ENCODE assay signal across 8 cellular contexts in the genomic region with DNA sequence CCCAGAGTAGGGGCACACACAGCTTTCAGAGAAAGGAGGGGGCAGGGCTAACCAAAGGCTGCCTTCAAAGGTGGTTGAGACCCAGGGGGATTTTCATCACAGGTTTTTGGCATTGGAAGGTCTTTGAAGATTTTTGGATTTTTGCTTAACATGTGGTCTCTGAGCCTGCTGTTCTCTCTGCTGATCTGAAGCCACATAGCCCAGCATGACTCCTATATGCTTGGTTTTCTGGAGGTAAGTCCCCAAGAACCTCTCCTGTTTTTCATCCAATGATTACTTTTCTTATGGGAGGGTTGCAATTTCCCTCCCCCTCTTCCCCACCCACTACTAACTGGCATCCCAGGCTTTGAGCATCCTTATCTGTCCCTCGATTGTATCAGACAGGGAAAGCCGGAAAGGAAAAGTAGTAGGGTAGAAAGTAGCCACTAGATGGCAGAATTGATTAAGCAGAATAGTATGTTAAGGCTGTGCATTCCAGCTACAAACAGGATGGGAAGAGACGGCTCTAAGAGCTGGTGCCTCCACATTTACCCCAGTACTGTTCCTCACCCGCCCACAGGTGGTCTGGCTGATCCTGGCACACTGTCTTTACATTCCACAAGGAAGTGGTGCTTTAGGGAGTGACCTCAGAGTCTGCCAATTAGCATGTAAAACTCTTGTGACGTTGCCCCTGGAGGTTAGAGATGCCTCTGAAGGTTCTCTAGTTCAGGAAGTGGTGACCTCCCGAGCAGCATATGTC.
DNase-seq lines count a peak whose midpoint lies in the region; ATAC-seq and TF ChIP-seq lines count a peak whose summit lies in the region.

No MANE protein-coding gene starts in this region.

- H3K27ac ChIP-seq in CD4-positive, CD25-positive, alpha-beta regulatory T cell (ENCODE audit: insufficient read depth, low read length, poor library complexity, severe bottlenecking), result no peak overlapping the region
- no peak overlapping the region for H3K27ac ChIP-seq in SU-DHL-6 (ENCODE audit: low read depth, low read length)

- H3K4me2 ChIP-seq in SU-DHL-6 (ENCODE audit: low read depth, low read length, poor library complexity, severe bottlenecking), result peak overlapping the region; percentile 36

- H3K36me3 Mint-ChIP-seq in CD4-positive, CD25-positive, alpha-beta regulatory T cell, result no peaks in the 10 kb centered on the region

- peak overlapping the region in 2 of 3 donors; percentile 46 to 62 for H3K27ac Mint-ChIP-seq in CD4-positive, CD25-positive, alpha-beta regulatory T cell

- no peaks in the 10 kb centered on the region for H3F3A ChIP-seq in SU-DHL-6 (ENCODE audit: insufficient read depth)

- peak overlapping the region; percentile 78 for H2AFZ ChIP-seq in SU-DHL-6 (ENCODE audit: low read depth, low read length, severe bottlenecking)

- no peaks in the 10 kb centered on the region for H3K9me3 ChIP-seq in CD4-positive, CD25-positive, alpha-beta regulatory T cell (ENCODE audit: control insufficient read depth in 2 of 2, low read length in 2 of 2)
- H3K9me3 ChIP-seq in SU-DHL-6 (ENCODE audit: insufficient read depth, low read length), result no peaks in the 10 kb centered on the region

- no peaks in the 10 kb centered on the region for H3K4me1 ChIP-seq in CD4-positive, CD25-positive, alpha-beta regulatory T cell (ENCODE audit: control insufficient read depth, insufficient read depth, low read length, poor library complexity, severe bottlenecking)

- DNase-seq in CD4-positive, CD25-positive, alpha-beta regulatory T cell, result peak in 2 of 3 donors; percentile 20 to 35
- peak; percentile 35 for DNase-seq in NCI-H1105 (lab: John Stamatoyannopoulos, UW)
- DNase-seq in epithelial cell of esophagus (ENCODE audit: low read depth), result peak; percentile 70
- peak; percentile 13 for DNase-seq in mucosa of gallbladder (ENCODE audit: low spot score)
- DNase-seq in posterior vena cava (ENCODE audit: low spot score), result no peak

- peaks cover 0 to 6% (median 0%) of the 10 kb centered on the region in 4 donors for H3K4me1 Mint-ChIP-seq in CD4-positive, CD25-positive, alpha-beta regulatory T cell

- H3K4me3 ChIP-seq in CD4-positive, CD25-positive, alpha-beta regulatory T cell (ENCODE audit: low read depth, low read length), result peak overlapping the region; percentile 24
- H3K4me3 ChIP-seq in SU-DHL-6 (ENCODE audit: insufficient read depth, low read length, poor library complexity, severe bottlenecking) (no peak overlapping the region), epithelial cell of esophagus (ENCODE audit: low read length) (no peak overlapping the region)

- peaks cover 6% of the 10 kb centered on the region for H3K27me3 Mint-ChIP-seq in CD4-positive, CD25-positive, alpha-beta regulatory T cell

- H3K9me3 Mint-ChIP-seq in CD4-positive, CD25-positive, alpha-beta regulatory T cell, result no peaks in the 10 kb centered on the region

- ATAC-seq in CD4-positive, CD25-positive, alpha-beta regulatory T cell (ENCODE audit: low read depth in 2 of 2), result peak; percentile 37 to 52
- ATAC-seq in GM18511 (IDR thresholded peaks at IDR 0.05; ENCODE audit: unreplicated experiment), result peak; percentile 91
- peak; percentile 95 for ATAC-seq in HG02885 (IDR thresholded peaks at IDR 0.05; ENCODE audit: poor library complexity, unreplicated experiment)

- no peaks in the 10 kb centered on the region for H4K20me1 ChIP-seq in SU-DHL-6 (ENCODE audit: low read depth, low read length)

- H3K36me3 ChIP-seq in CD4-positive, CD25-positive, alpha-beta regulatory T cell (ENCODE audit: control insufficient read depth, insufficient read depth, low read length), result no peaks in the 10 kb centered on the region
- H3K36me3 ChIP-seq in SU-DHL-6 (ENCODE audit: low read length), result no peaks in the 10 kb centered on the region

- TF ChIP-seq CTCF in SU-DHL-6 (IDR thresholded peaks at IDR 0.05; ENCODE audit: insufficient read depth, low read length, poor library complexity, severe bottlenecking), result peak; percentile 72
- TF ChIP-seq CTCF in epithelial cell of esophagus (IDR thresholded peaks at IDR 0.05; ENCODE audit: insufficient read depth, low read depth, low read length, missing control alignments), result peak; percentile 79

- H3K9me2 ChIP-seq in SU-DHL-6 (replicated peaks; ENCODE audit: insufficient read depth, low read length), result no peaks in the 10 kb centered on the region

- intact Hi-C loops in posterior vena cava (cut with DNase I), result loop anchor here in 1 of 2 donors (5.0 kb wide), 1 partner anchor 840 kb away; no protein-coding TSS in a partner anchor

- no peaks in the 10 kb centered on the region for H3K79me2 ChIP-seq in SU-DHL-6 (ENCODE audit: insufficient read depth, low read length)

- H3K4me3 Mint-ChIP-seq in CD4-positive, CD25-positive, alpha-beta regulatory T cell, result peak overlapping the region in 1 of 4 donors; percentile 50

- H3K9ac ChIP-seq in SU-DHL-6 (ENCODE audit: low read length), result no peak overlapping the region

- H3K27me3 ChIP-seq in CD4-positive, CD25-positive, alpha-beta regulatory T cell (ENCODE audit: control insufficient read depth, insufficient read depth, low read length), result no peaks in the 10 kb centered on the region
- no peaks in the 10 kb centered on the region for H3K27me3 ChIP-seq in SU-DHL-6 (ENCODE audit: low read length)

Comparison
In these comparisons a context has a peak if more than half of its experiments do, and no peak if none do; other contexts are left out.
1. ATAC-seq: peak in every context shown above with its lines; median percentile 95 in HG02885; 91 in GM18511; 44 in CD4-positive, CD25-positive, alpha-beta regulatory T cell.